1 cellular context compared by ENCODE assay signal in the genomic region with DNA sequence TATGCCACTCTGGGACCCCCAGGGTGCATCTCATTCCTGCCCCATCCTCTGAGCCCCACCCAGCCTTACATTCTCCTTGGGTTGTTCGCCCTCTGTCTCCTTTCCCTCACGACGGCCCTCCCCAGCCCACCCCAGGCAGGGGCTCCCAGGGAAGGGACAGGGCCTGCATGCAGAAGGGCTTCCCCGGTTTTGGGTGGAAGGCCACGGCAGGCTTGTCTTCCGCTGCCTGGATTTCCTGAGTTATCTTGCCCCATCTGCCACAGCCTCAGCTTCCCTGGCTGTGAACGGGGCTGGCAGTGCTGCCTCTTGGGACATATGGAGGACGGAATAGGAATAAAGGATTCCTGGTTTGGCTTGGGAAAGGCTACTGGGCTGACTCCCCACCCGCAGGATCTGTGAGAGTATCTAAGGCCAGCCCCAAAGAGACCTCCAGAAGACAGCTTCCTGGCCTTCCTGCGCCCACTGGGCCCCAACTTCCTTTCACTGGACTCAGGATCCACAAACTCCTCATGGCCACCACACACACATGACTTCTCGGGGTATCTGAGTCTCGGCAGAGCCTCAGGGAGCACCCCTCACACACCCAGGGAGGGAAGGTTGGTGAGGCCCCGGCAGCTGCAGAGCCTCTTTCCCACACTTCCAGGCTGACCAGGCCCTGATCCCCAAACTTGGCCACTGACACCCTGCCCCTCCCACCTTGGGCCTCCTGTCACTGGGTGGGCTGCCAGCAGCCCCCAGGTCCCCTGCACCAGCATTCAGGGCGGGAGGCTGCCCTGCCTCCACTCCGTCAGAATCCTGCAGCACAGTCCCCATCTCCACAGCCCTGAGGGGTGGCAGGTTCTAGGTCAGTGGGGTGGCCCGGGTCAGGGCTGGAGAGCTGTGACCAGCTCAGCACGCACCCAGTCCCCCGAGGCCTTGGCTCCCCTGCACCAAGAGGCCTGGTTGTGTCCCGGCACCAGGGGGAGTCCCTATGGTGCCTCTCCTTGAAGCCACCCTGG.
TF ChIP-seq lines count a peak whose summit lies in the region.

No MANE protein-coding gene starts in this region.

TF ChIP-seq in H1, 55 proteins besides CTCF, POLR2A, EP300 and RAD21:
- no peak for TF ChIP-seq SP1 (IDR thresholded peaks at IDR 0.05; ENCODE audit: low read depth, low read length)
- TF ChIP-seq ATF3 (IDR thresholded peaks at IDR 0.05; ENCODE audit: insufficient read depth, low read depth, low read length), result no peak
- no peak for TF ChIP-seq NRF1 (IDR thresholded peaks at IDR 0.05; ENCODE audit: low read depth, low read length)
- TF ChIP-seq TBP (IDR thresholded peaks at IDR 0.05; ENCODE audit: low read depth, low read length), result no peak
